In the genomic region with DNA sequence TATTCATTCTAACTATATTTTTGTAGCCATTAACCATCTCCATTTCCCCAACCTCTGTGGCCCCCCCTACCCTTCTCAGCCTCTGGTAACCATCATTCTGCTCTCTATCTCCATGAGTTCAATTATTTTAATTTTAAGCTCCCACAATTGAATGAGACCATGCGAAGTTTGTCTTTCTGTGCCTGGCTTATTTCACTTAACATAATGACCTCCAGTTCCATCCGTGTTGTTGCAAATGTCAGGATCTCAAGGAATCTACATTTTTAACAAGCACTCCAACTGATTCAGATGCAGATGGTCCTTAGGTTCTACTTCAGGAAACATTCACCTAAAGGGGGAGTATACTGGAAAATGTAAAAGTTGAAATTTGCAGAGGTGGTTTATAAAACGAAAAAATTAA, we compare ENCODE assay signal across 28 cellular contexts.
"Had no signal": no experiment of that assay in that cellular context is flagged by ENCODE, and none has a peak within 500 bp of the region (broad histone marks: within the 10 kb centered on the region; RNA-seq: fewer than 3 reads in every experiment).

No MANE protein-coding gene starts in this region.

- H3K4me3 ChIP-seq: left lung, lower lobe of right lung, psoas muscle, right lobe of liver, smooth muscle cell, tibial nerve, uterus had no signal

- H3K27ac Mint-ChIP-seq: immature natural killer cell; mesothelial cell of epicardium; naive thymus-derived CD4-positive, alpha-beta T cell; natural killer cell treated with Interleukin-12 subunit alpha and Interleukin-12 subunit beta and Interleukin-15 and Interleukin-18, amount 100 ng/mL, for 72 hours; stimulated activated memory B cell treated with anti-CD40 and anti-IgM and Interleukin-4, amounts not matched to agents 10 μg/mL and 1 μg/mL and 100 μg/mL, for 72 hours; stimulated activated naive CD8-positive, alpha-beta T cell treated with anti-CD3 and anti-CD28 coated beads, Interleukin-15, amount 100 ng/mL, for 72 hours; type B pancreatic cell had no signal

- H3K9ac ChIP-seq: parathyroid adenoma had no signal

- H3K9me3 Mint-ChIP-seq: immature natural killer cell; mesothelial cell of epicardium; naive thymus-derived CD4-positive, alpha-beta T cell; natural killer cell treated with Interleukin-12 subunit alpha and Interleukin-12 subunit beta and Interleukin-15 and Interleukin-18, amount 100 ng/mL, for 72 hours; stimulated activated memory B cell treated with anti-CD40 and anti-IgM and Interleukin-4, amounts not matched to agents 10 μg/mL and 1 μg/mL and 100 μg/mL, for 72 hours; stimulated activated naive CD8-positive, alpha-beta T cell treated with anti-CD3 and anti-CD28 coated beads, Interleukin-15, amount 100 ng/mL, for 72 hours had no signal

- H3K9me3 ChIP-seq: left lung, lower lobe of right lung, neutrophil, psoas muscle, right lobe of liver, tibial nerve, uterus had no signal

- ATAC-seq: left colon; left lung; lower lobe of right lung; naive thymus-derived CD4-positive, alpha-beta T cell; natural killer cell treated with Interleukin-12 subunit alpha and Interleukin-12 subunit beta and Interleukin-15 and Interleukin-18, amount 100 ng/mL, for 72 hours; psoas muscle; right lobe of liver; stimulated activated memory B cell treated with anti-CD40 and anti-IgM and Interleukin-4, amounts not matched to agents 10 μg/mL and 1 μg/mL and 100 μg/mL, for 72 hours; stimulated activated naive CD8-positive, alpha-beta T cell treated with anti-CD3 and anti-CD28 coated beads, Interleukin-15, amount 100 ng/mL, for 72 hours had no signal

- H3K27ac ChIP-seq: left lung, lower lobe of right lung, neutrophil, parathyroid adenoma, psoas muscle, right lobe of liver, tibial nerve, uterus had no signal

- H3K4me1 ChIP-seq: parathyroid adenoma, psoas muscle, tibial nerve, uterus had no signal

- DNase-seq: hypothalamus; immature natural killer cell; kidney; left colon; left lung; lower lobe of right lung; mammary epithelial cell; mesendoderm; naive thymus-derived CD4-positive, alpha-beta T cell; occipital lobe; psoas muscle; right lobe of liver; stimulated activated CD4-positive, alpha-beta T cell treated with anti-CD3 and anti-CD28 coated beads, Interleukin-1b, Interleukin-23, amount 100 ng/mL, for 48 hours; stimulated activated CD4-positive, alpha-beta T cell treated with anti-CD3 and anti-CD28 coated beads, Interleukin-2, amount 100 ng/mL, for 48 hours; stimulated activated CD4-positive, alpha-beta T cell treated with anti-CD3 and anti-CD28 coated beads, Interleukin-4, amount 100 ng/mL, for 4 hours; stimulated activated CD8-positive, alpha-beta memory T cell treated with anti-CD3 and anti-CD28 coated beads, Interleukin-4, amount 100 ng/mL, for 48 hours; stimulated activated naive CD4-positive, alpha-beta T cell treated with Interleukin-2 at 50 U/mL for 16 hours; stimulated activated naive CD8-positive, alpha-beta T cell treated with anti-CD3 and anti-CD28 coated beads, Interleukin-15, amount 100 ng/mL, for 72 hours; substantia nigra; uterus had no signal

- H3K27me3 ChIP-seq: left lung, neutrophil, right lobe of liver, tibial nerve, uterus had no signal

- H2AFZ ChIP-seq: parathyroid adenoma had no signal

- H3K79me2 ChIP-seq: parathyroid adenoma had no signal

- H3K4me3 Mint-ChIP-seq: immature natural killer cell; mesothelial cell of epicardium; naive thymus-derived CD4-positive, alpha-beta T cell; natural killer cell treated with Interleukin-12 subunit alpha and Interleukin-12 subunit beta and Interleukin-15 and Interleukin-18, amount 100 ng/mL, for 72 hours; stimulated activated memory B cell treated with anti-CD40 and anti-IgM and Interleukin-4, amounts not matched to agents 10 μg/mL and 1 μg/mL and 100 μg/mL, for 72 hours; stimulated activated naive CD8-positive, alpha-beta T cell treated with anti-CD3 and anti-CD28 coated beads, Interleukin-15, amount 100 ng/mL, for 72 hours; type B pancreatic cell had no signal

- H3K27me3 Mint-ChIP-seq: natural killer cell treated with Interleukin-12 subunit alpha and Interleukin-12 subunit beta and Interleukin-15 and Interleukin-18, amount 100 ng/mL, for 72 hours; stimulated activated memory B cell treated with anti-CD40 and anti-IgM and Interleukin-4, amounts not matched to agents 10 μg/mL and 1 μg/mL and 100 μg/mL, for 72 hours; stimulated activated naive CD8-positive, alpha-beta T cell treated with anti-CD3 and anti-CD28 coated beads, Interleukin-15, amount 100 ng/mL, for 72 hours; type B pancreatic cell had no signal

- H3K36me3 Mint-ChIP-seq: immature natural killer cell; mesothelial cell of epicardium; naive thymus-derived CD4-positive, alpha-beta T cell; natural killer cell treated with Interleukin-12 subunit alpha and Interleukin-12 subunit beta and Interleukin-15 and Interleukin-18, amount 100 ng/mL, for 72 hours; stimulated activated memory B cell treated with anti-CD40 and anti-IgM and Interleukin-4, amounts not matched to agents 10 μg/mL and 1 μg/mL and 100 μg/mL, for 72 hours; type B pancreatic cell had no signal

- H3K36me3 ChIP-seq: left lung, lower lobe of right lung, neutrophil, right lobe of liver, tibial nerve, uterus had no signal

- H3K4me2 ChIP-seq: smooth muscle cell had no signal
